8 cellular contexts compared by ENCODE assay signal in the genomic region with DNA sequence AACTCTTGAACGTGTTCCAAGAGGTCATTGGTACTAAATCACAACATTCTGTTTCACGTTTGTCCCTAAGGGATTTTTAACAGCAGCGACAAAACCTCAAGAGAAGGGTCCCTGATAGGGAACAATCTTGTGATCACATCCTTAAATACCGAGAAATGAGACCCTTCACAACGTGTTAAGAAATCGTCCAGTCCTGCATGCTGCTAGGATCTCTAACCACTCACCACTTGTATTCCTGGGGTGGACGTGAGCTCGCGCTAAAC.
DNase-seq lines count a peak whose midpoint lies in the region; ATAC-seq, FAIRE-seq and TF ChIP-seq lines count a peak whose summit lies in the region.
"Had no signal": no experiment of that assay in that cellular context is flagged by ENCODE, and none has a peak within 500 bp of the region (broad histone marks: within the 10 kb centered on the region; RNA-seq: fewer than 3 reads in every experiment).

No MANE protein-coding gene starts in this region.

- H3K4me1 Mint-ChIP-seq in activated CD8-positive, alpha-beta T cell treated with anti-CD3 and anti-CD28 coated beads for 36 hours (ENCODE audit: low read depth) = peaks cover 47% of the 10 kb centered on the region

- peak overlapping the region; percentile 98 for H3K9ac ChIP-seq in HUES64 (ENCODE audit: low read depth, low read length)

- ATAC-seq in activated CD8-positive, alpha-beta T cell treated with anti-CD3 and anti-CD28 coated beads for 36 hours = no peak
- ATAC-seq in HG02610 (IDR thresholded peaks at IDR 0.05; ENCODE audit: unreplicated experiment) = no peak
- ATAC-seq in GM19035 (IDR thresholded peaks at IDR 0.05; ENCODE audit: unreplicated experiment) = no peak

- no peak for FAIRE-seq in GM19239 (lab: Jason Lieb, UNC)

- intact Hi-C loops in activated CD8-positive, alpha-beta T cell treated with anti-CD3 and anti-CD28 coated beads for 36 hours (cut with micrococcal nuclease) = no loop called here
- intact Hi-C loops in spleen (cut with DNase I; ENCODE audit: low total_unique reads) = no loop called here

- POLR2A ChIA-PET in activated CD8-positive, alpha-beta T cell treated with anti-CD3 and anti-CD28 coated beads for 36 hours (lab: Charles Lee) = interaction anchor here (0.7 to 2.0 kb wide), 10 partner anchors 9 to 330 kb away, joined by 3 to 9 read pairs (median 4); no protein-coding TSS in a partner anchor

- CTCF ChIA-PET in activated CD8-positive, alpha-beta T cell treated with anti-CD3 and anti-CD28 coated beads for 36 hours (lab: Charles Lee) = interaction anchor here (0.7 to 1.1 kb wide), 3 partner anchors 10 to 61 kb away, joined by 3 to 5 read pairs (median 3); no protein-coding TSS in a partner anchor

- H3K36me3 ChIP-seq in HUES64 (ENCODE audit: insufficient read depth, low read length) (no peaks in the 10 kb centered on the region), iPS DF 6.9 (ENCODE audit: control insufficient read depth, insufficient read depth, low read length) (no peaks in the 10 kb centered on the region), spleen (no peaks in the 10 kb centered on the region)

- no peaks in the 10 kb centered on the region for H3K9me3 Mint-ChIP-seq in activated CD8-positive, alpha-beta T cell treated with anti-CD3 and anti-CD28 coated beads for 36 hours

- TF ChIP-seq CTCF in activated CD8-positive, alpha-beta T cell treated with anti-CD3 and anti-CD28 coated beads for 36 hours (IDR thresholded peaks at IDR 0.05) = no peak
- no peak for TF ChIP-seq CTCF in spleen (IDR thresholded peaks at IDR 0.05 in 8 of 11, conservative IDR thresholded peaks at IDR 0.05 in 3 of 11)

- H3K27ac ChIP-seq in HUES64 (ENCODE audit: low read depth, low read length) (peak overlapping the region; percentile 99), iPS DF 6.9 (ENCODE audit: low read length) (no peak overlapping the region), spleen (peak overlapping the region; percentile 99 to 100 (median 100))

- no peak for TF ChIP-seq POLR2A in spleen (IDR thresholded peaks at IDR 0.05)

- no peaks in the 10 kb centered on the region for H3K36me3 Mint-ChIP-seq in activated CD8-positive, alpha-beta T cell treated with anti-CD3 and anti-CD28 coated beads for 36 hours (ENCODE audit: low read depth)

- H3K27me3 Mint-ChIP-seq in activated CD8-positive, alpha-beta T cell treated with anti-CD3 and anti-CD28 coated beads for 36 hours = peaks cover 2% of the 10 kb centered on the region

- H3K4me3 Mint-ChIP-seq in activated CD8-positive, alpha-beta T cell treated with anti-CD3 and anti-CD28 coated beads for 36 hours = peak overlapping the region; percentile 89

- peak overlapping the region; percentile 99 for H3K27ac Mint-ChIP-seq in activated CD8-positive, alpha-beta T cell treated with anti-CD3 and anti-CD28 coated beads for 36 hours

- H3K4me1 ChIP-seq in HUES64 (ENCODE audit: insufficient read depth, low read length) (peaks cover 11% of the 10 kb centered on the region; the same call in 1 of the 2 replicates), iPS DF 6.9 (ENCODE audit: control insufficient read depth, insufficient read depth, low read length) (peaks cover 3% of the 10 kb centered on the region; the same call in 1 of the 2 replicates), spleen (peaks cover 0 to 25% (median 21%) of the 10 kb centered on the region in 6 donors)

- H3K4me3 ChIP-seq in HUES64 (ENCODE audit: low read length) (peak overlapping the region; percentile 83), iPS DF 6.9 (ENCODE audit: low read length) (peak overlapping the region; percentile 79; the same call in 1 of the 2 replicates), spleen (peak overlapping the region in 7 of 8 donors; percentile 39 to 78 (median 54))

- WGBS in HUES64 = 18% methylated on average over 9 of the region's 9 CpGs
- no CpG with 5 or more reads among the region's 9 CpGs for WGBS in iPS DF 6.9 (ENCODE audit: insufficient coverage, insufficient read length)
- 22 to 35% (median 28%) methylated on average over 9 of the region's 9 CpGs for WGBS in spleen, 5 donors

- peaks cover 20% of the 10 kb centered on the region for H3K27me3 ChIP-seq in HUES64 (ENCODE audit: insufficient read depth, low read length)
- H3K27me3 ChIP-seq in iPS DF 6.9 (ENCODE audit: control insufficient read depth, insufficient read depth, low read length) = 0 out of 2 replicates have a peak, but pooled peaks cover 1% of the 10 kb centered on the region
- no peaks in the 10 kb centered on the region for H3K27me3 ChIP-seq in spleen (replicated peaks in 1 of 7)

- no peak for DNase-seq in activated CD8-positive, alpha-beta T cell treated with anti-CD3 and anti-CD28 coated beads for 36 hours
- DNase-seq in iPS DF 6.9 (ENCODE audit: low read depth, low spot score) (no peak), spleen (no peak), GM19239 (ENCODE audit: insufficient read length, low spot score) (no peak)
- DNase-seq: cortex of kidney had no signal

- no peaks in the 10 kb centered on the region for H3K9me3 ChIP-seq in HUES64 (ENCODE audit: insufficient read depth, low read depth, low read length)
- no peaks in the 10 kb centered on the region for H3K9me3 ChIP-seq in iPS DF 6.9 (ENCODE audit: control insufficient read depth, insufficient read depth, low read length)
- H3K9me3 ChIP-seq in spleen = no peaks in the 10 kb centered on the region
